In the genomic region with DNA sequence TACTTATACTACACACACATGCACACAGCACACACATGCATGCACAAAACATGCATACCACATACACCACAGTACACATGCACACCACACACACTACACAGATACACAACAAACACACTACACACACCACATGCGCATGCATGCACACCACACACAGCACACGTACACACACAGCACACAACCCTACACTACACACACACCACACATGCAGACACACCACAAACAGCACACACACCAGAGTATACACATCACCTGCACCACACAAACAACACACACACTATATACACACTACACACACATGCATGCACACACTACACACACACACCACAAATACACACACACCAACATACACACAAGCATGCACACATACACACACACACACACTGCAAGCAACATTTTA, we compare ENCODE assay signal across 25 cellular contexts.
"Had no signal": no experiment of that assay in that cellular context is flagged by ENCODE, and none has a peak within 500 bp of the region (broad histone marks: within the 10 kb centered on the region; RNA-seq: fewer than 3 reads in every experiment).

No MANE protein-coding gene starts in this region.

- H3K4me1 ChIP-seq: gastrocnemius medialis, parathyroid adenoma, prostate gland, right atrium auricular region, sigmoid colon, thyroid gland, uterus had no signal

- FAIRE-seq: colon, kidney had no signal

- H3K36me3 Mint-ChIP-seq: mesothelial cell of epicardium; stimulated activated effector memory CD8-positive, alpha-beta T cell treated with anti-CD3 and anti-CD28 coated beads, Interleukin-12 subunit alpha, Interleukin-12 subunit beta, amount 100 ng/mL, for 72 hours; type B pancreatic cell had no signal

- H3K4me1 Mint-ChIP-seq: mesothelial cell of epicardium; naive B cell; neural crest cell; stimulated activated effector memory CD8-positive, alpha-beta T cell treated with anti-CD3 and anti-CD28 coated beads, Interleukin-12 subunit alpha, Interleukin-12 subunit beta, amount 100 ng/mL, for 72 hours had no signal

- H2AFZ ChIP-seq: parathyroid adenoma had no signal

- H3K9me3 Mint-ChIP-seq: type B pancreatic cell had no signal

- ATAC-seq: gastrocnemius medialis; left lobe of liver; mucosa of descending colon; natural killer cell treated with Interleukin-12 subunit alpha and Interleukin-12 subunit beta and Interleukin-15 and Interleukin-18, amount 100 ng/mL, for 72 hours; stimulated activated effector memory CD8-positive, alpha-beta T cell treated with anti-CD3 and anti-CD28 coated beads, Interleukin-12 subunit alpha, Interleukin-12 subunit beta, amount 100 ng/mL, for 72 hours had no signal

- H3K27ac ChIP-seq: dorsolateral prefrontal cortex, gastrocnemius medialis, parathyroid adenoma, prostate gland, right atrium auricular region, sigmoid colon, stomach, thyroid gland, uterus had no signal

- H3K4me3 ChIP-seq: dorsolateral prefrontal cortex, gastrocnemius medialis, mucosa of descending colon, prostate gland, right atrium auricular region, sigmoid colon, stomach, thyroid gland, uterus had no signal

- DNase-seq: dorsolateral prefrontal cortex; effector CD4-positive, alpha-beta T cell; gastrocnemius medialis; head of caudate nucleus; kidney; mesenchymal stem cell; mucosa of descending colon; naive B cell; sigmoid colon; stimulated activated CD4-positive, alpha-beta T cell treated with anti-CD3 and anti-CD28 coated beads, Interleukin-2, amount 100 ng/mL, for 24 hours; stimulated activated CD4-positive, alpha-beta T cell treated with anti-CD3 and anti-CD28 coated beads, Interleukin-4, amount 100 ng/mL, for 24 hours; stimulated activated naive CD4-positive, alpha-beta T cell treated with Interleukin-2 at 50 U/mL for 16 hours; stomach; thyroid gland; uterus had no signal

- H3K27me3 ChIP-seq: dorsolateral prefrontal cortex, gastrocnemius medialis, right atrium auricular region, sigmoid colon, stomach, thyroid gland, uterus had no signal

- H3K4me3 Mint-ChIP-seq: mesothelial cell of epicardium; naive B cell; natural killer cell treated with Interleukin-12 subunit alpha and Interleukin-12 subunit beta and Interleukin-15 and Interleukin-18, amount 100 ng/mL, for 72 hours; neural crest cell; stimulated activated effector memory CD8-positive, alpha-beta T cell treated with anti-CD3 and anti-CD28 coated beads, Interleukin-12 subunit alpha, Interleukin-12 subunit beta, amount 100 ng/mL, for 72 hours; type B pancreatic cell had no signal

- H3K9me3 ChIP-seq: gastrocnemius medialis, mucosa of descending colon, prostate gland, right atrium auricular region, sigmoid colon, stomach, thyroid gland, uterus had no signal

- H3K9ac ChIP-seq: parathyroid adenoma had no signal

- H3K27ac Mint-ChIP-seq: mesothelial cell of epicardium; naive B cell; natural killer cell treated with Interleukin-12 subunit alpha and Interleukin-12 subunit beta and Interleukin-15 and Interleukin-18, amount 100 ng/mL, for 72 hours; stimulated activated effector memory CD8-positive, alpha-beta T cell treated with anti-CD3 and anti-CD28 coated beads, Interleukin-12 subunit alpha, Interleukin-12 subunit beta, amount 100 ng/mL, for 72 hours; type B pancreatic cell had no signal

- H3K36me3 ChIP-seq: gastrocnemius medialis, prostate gland, right atrium auricular region, sigmoid colon, stomach, thyroid gland, uterus had no signal
